13 cellular contexts compared by ENCODE assay signal in genomic region chr7:35268953-35269352, GRCh38. TPM values are rescaled to one million over a fixed set of nuclear protein-coding genes. Genes with fewer than 3 reads are reported as not detected.
"Had no signal": no experiment of that assay in that cellular context is flagged by ENCODE, and none has a peak within 500 bp of the region (broad histone marks: within the 10 kb centered on the region; RNA-seq: fewer than 3 reads in every experiment).

No MANE protein-coding gene starts in this region.

- H3K27me3 ChIP-seq: colonic mucosa, uterus had no signal

- ATAC-seq: lower lobe of right lung, pancreas had no signal

- H3K4me3 ChIP-seq: colonic mucosa, lower lobe of right lung, pancreas, tibial artery, uterus had no signal

- H3K4me3 Mint-ChIP-seq: activated naive CD4-positive, alpha-beta T cell treated with anti-CD3 and anti-CD28 coated beads, Interleukin-2, amount 50 U/mL, for 24 hours; naive B cell had no signal

- H3K4me1 ChIP-seq: colonic mucosa, lower lobe of right lung, pancreas, tibial artery, uterus had no signal

- H3K27ac Mint-ChIP-seq: activated naive CD4-positive, alpha-beta T cell treated with anti-CD3 and anti-CD28 coated beads, Interleukin-2, amount 50 U/mL, for 24 hours; naive B cell had no signal

- H3K36me3 Mint-ChIP-seq: activated naive CD4-positive, alpha-beta T cell treated with anti-CD3 and anti-CD28 coated beads, Interleukin-2, amount 50 U/mL, for 24 hours had no signal

- H3K9me3 Mint-ChIP-seq: activated naive CD4-positive, alpha-beta T cell treated with anti-CD3 and anti-CD28 coated beads, Interleukin-2, amount 50 U/mL, for 24 hours had no signal

- H3K36me3 ChIP-seq: colonic mucosa, lower lobe of right lung, pancreas, tibial artery, uterus had no signal

- FAIRE-seq: pancreas, small intestine had no signal

- DNase-seq: activated CD4-positive, CD25-positive, alpha-beta regulatory T cell; caudate nucleus; colonic mucosa; effector CD4-positive, alpha-beta T cell; hypothalamus; lower lobe of right lung; midbrain; naive B cell; pancreas; small intestine; tibial artery; uterus had no signal

- H3K27ac ChIP-seq: colonic mucosa, lower lobe of right lung, pancreas, tibial artery, uterus had no signal

- H3K9me3 ChIP-seq: colonic mucosa, lower lobe of right lung, pancreas, tibial artery, uterus had no signal

- H3K4me1 Mint-ChIP-seq: activated naive CD4-positive, alpha-beta T cell treated with anti-CD3 and anti-CD28 coated beads, Interleukin-2, amount 50 U/mL, for 24 hours; naive B cell had no signal

RNA-seq across cellular contexts. Expression of gene TBX20, which starts 15.1 kb away (rescaled TPM):
- total RNA-seq: pancreas had no signal
- polyA plus RNA-seq: pancreas, small intestine had no signal
